Comparison of ENCODE assay signal across 8 cellular contexts in genomic region chr10:87082219-87082618, GRCh38. TPM values are rescaled to one million over a fixed set of nuclear protein-coding genes. Genes with fewer than 3 reads are reported as not detected.
DNase-seq lines count a peak whose midpoint lies in the region; ATAC-seq and TF ChIP-seq lines count a peak whose summit lies in the region.
"Not testable (repeated sequence)": the region's sequence is repeated elsewhere in the genome, so short reads cannot be mapped to it uniquely, and the experiment has no call there.

No MANE protein-coding gene starts in this region.

- H3K9me3 ChIP-seq in CD4-positive, alpha-beta T cell (ENCODE audit: control insufficient read depth, low read length); body of pancreas; esophagus muscularis mucosa; thoracic aorta: not testable (repeated sequence)

- not testable (repeated sequence) for ATAC-seq in CD4-positive, alpha-beta T cell (ENCODE audit: poor library complexity); activated B cell treated with CpG ODN at 0.5 μM for 24 hours (ENCODE audit: low read depth); thoracic aorta (ENCODE audit: insufficient number of reproducible peaks, low FRiP score, low read depth)
- peak; percentile 41 for ATAC-seq in body of pancreas

- POLR2A ChIA-PET in CD4-positive, alpha-beta T cell (lab: Charles Lee), result interaction anchor here (2.3 kb wide), 1 partner anchor 10 kb away, joined by 8 read pairs; no protein-coding TSS in a partner anchor
- POLR2A ChIA-PET in activated B cell treated with CpG ODN at 0.5 μM for 24 hours (lab: Charles Lee), result not testable (repeated sequence)

- not testable (repeated sequence) for TF ChIP-seq CTCF in CD4-positive, alpha-beta T cell (IDR thresholded peaks at IDR 0.05); activated B cell treated with CpG ODN at 0.5 μM for 24 hours (IDR thresholded peaks at IDR 0.05); body of pancreas (IDR thresholded peaks at IDR 0.05); esophagus muscularis mucosa (IDR thresholded peaks at IDR 0.05); nephron progenitor cell (IDR thresholded peaks at IDR 0.05); thoracic aorta (IDR thresholded peaks at IDR 0.05)

- WGBS in body of pancreas, 2 donors, result 16 to 32% methylated on average over 1 of the region's 1 CpG
- WGBS in esophagus muscularis mucosa, result 59% methylated on average over 1 of the region's 1 CpG

- H3K4me1 Mint-ChIP-seq in CD4-positive, alpha-beta T cell (ENCODE audit: low read depth), result peaks cover 51% of the 10 kb centered on the region
- H3K4me1 Mint-ChIP-seq in IgD-negative memory B cell, result peaks cover 31 to 34% (median 34%) of the 10 kb centered on the region in 3 donors
- H3K4me1 Mint-ChIP-seq in activated B cell treated with CpG ODN at 0.5 μM for 24 hours, result peaks cover 42% of the 10 kb centered on the region
- peaks cover 12% of the 10 kb centered on the region for H3K4me1 Mint-ChIP-seq in nephron progenitor cell

- not testable (repeated sequence) for H3K36me3 ChIP-seq in body of pancreas (replicated peaks in 1 of 2; ENCODE audit: insufficient read depth in 1 of 2, low read depth in 2 of 2); esophagus muscularis mucosa; thoracic aorta

- not testable (repeated sequence) for H3K27me3 ChIP-seq in CD4-positive, alpha-beta T cell (ENCODE audit: control insufficient read depth, insufficient read depth, low read length); body of pancreas; esophagus muscularis mucosa; thoracic aorta (replicated peaks; ENCODE audit: insufficient read depth)

- not testable (repeated sequence) for DNase-seq in CD4-positive, alpha-beta T cell; activated B cell treated with CpG ODN at 0.5 μM for 24 hours; body of pancreas; esophagus muscularis mucosa (ENCODE audit: extremely low spot score); nephron progenitor cell; thoracic aorta (ENCODE audit: low spot score)
- DNase-seq in iris pigment epithelial cell (ENCODE audit: low read depth), result peak; percentile 76

- H3K4me1 ChIP-seq in body of pancreas, result peaks cover 37% of the 10 kb centered on the region
- peaks cover 10 to 41% (median 35%) of the 10 kb centered on the region in 4 donors for H3K4me1 ChIP-seq in esophagus muscularis mucosa
- peaks cover 26 to 36% of the 10 kb centered on the region in 2 donors for H3K4me1 ChIP-seq in thoracic aorta (ENCODE audit: control insufficient read depth in 1 of 2, low read depth in 2 of 2)

- not testable (repeated sequence) for H3K9me3 Mint-ChIP-seq in CD4-positive, alpha-beta T cell; IgD-negative memory B cell; activated B cell treated with CpG ODN at 0.5 μM for 24 hours
- peaks cover 45% of the 10 kb centered on the region for H3K9me3 Mint-ChIP-seq in nephron progenitor cell

- H3K4me3 ChIP-seq in body of pancreas, esophagus muscularis mucosa, thoracic aorta: not testable (repeated sequence)

- H3K4me3 Mint-ChIP-seq in CD4-positive, alpha-beta T cell; activated B cell treated with CpG ODN at 0.5 μM for 24 hours; nephron progenitor cell: not testable (repeated sequence)
- H3K4me3 Mint-ChIP-seq in IgD-negative memory B cell, result peak overlapping the region in 2 of 4 donors; percentile 23 to 30

- H3K27ac Mint-ChIP-seq in CD4-positive, alpha-beta T cell, result peak overlapping the region; percentile 87
- H3K27ac Mint-ChIP-seq in IgD-negative memory B cell, result peak overlapping the region in 2 of 3 donors; percentile 31 to 32
- H3K27ac Mint-ChIP-seq in activated B cell treated with CpG ODN at 0.5 μM for 24 hours, result peak overlapping the region; percentile 47
- peak overlapping the region; percentile 46 for H3K27ac Mint-ChIP-seq in nephron progenitor cell

- TF ChIP-seq POLR2A in body of pancreas (IDR thresholded peaks at IDR 0.05); esophagus muscularis mucosa (IDR thresholded peaks at IDR 0.05; ENCODE audit: low read depth): not testable (repeated sequence)

- intact Hi-C loops in CD4-positive, alpha-beta T cell (cut with DNase I, micrococcal nuclease); activated B cell treated with CpG ODN at 0.5 μM for 24 hours (cut with micrococcal nuclease); body of pancreas (cut with DNase I); esophagus muscularis mucosa (cut with DNase I): not testable (repeated sequence)

- not testable (repeated sequence) for TF ChIP-seq EP300 in esophagus muscularis mucosa (IDR thresholded peaks at IDR 0.05)

- CTCF ChIA-PET in CD4-positive, alpha-beta T cell (lab: Charles Lee); activated B cell treated with CpG ODN at 0.5 μM for 24 hours (lab: Charles Lee): not testable (repeated sequence)

- H3K27ac ChIP-seq in CD4-positive, alpha-beta T cell (ENCODE audit: low read depth, low read length), result not testable (repeated sequence)
- H3K27ac ChIP-seq in body of pancreas, result peak overlapping the region in 3 of 4 donors; percentile 5 to 41 (median 11)
- peak overlapping the region; percentile 30 to 65 (median 54) for H3K27ac ChIP-seq in esophagus muscularis mucosa (replicated peaks in 1 of 4)
- H3K27ac ChIP-seq in thoracic aorta, result peak overlapping the region; percentile 69

- H3K36me3 Mint-ChIP-seq in CD4-positive, alpha-beta T cell (ENCODE audit: low read depth), result peaks cover 32% of the 10 kb centered on the region
- not testable (repeated sequence) for H3K36me3 Mint-ChIP-seq in IgD-negative memory B cell
- H3K36me3 Mint-ChIP-seq in activated B cell treated with CpG ODN at 0.5 μM for 24 hours (ENCODE audit: low read depth) (peaks cover 22% of the 10 kb centered on the region), nephron progenitor cell (ENCODE audit: low read depth) (peaks cover 70% of the 10 kb centered on the region)

- not testable (repeated sequence) for H3K27me3 Mint-ChIP-seq in CD4-positive, alpha-beta T cell; IgD-negative memory B cell; activated B cell treated with CpG ODN at 0.5 μM for 24 hours; nephron progenitor cell (ENCODE audit: low read depth, poor library complexity)

RNA-seq across cellular contexts. Expression of gene GLUD1, which starts 12.4 kb away (rescaled TPM):
- total RNA-seq in CD4-positive, alpha-beta T cell, result 10 to 100 TPM; 81.0 to 82.4 TPM
- polyA plus RNA-seq in IgD-negative memory B cell, result 83.7 TPM
- total RNA-seq in activated B cell treated with CpG ODN at 0.5 μM for 24 hours (96.5 and 98.4 TPM in 2 replicates), body of pancreas (10 to 100 TPM; 72.1 to 74.5 TPM), esophagus muscularis mucosa (100 to 1,000 TPM; 152 to 187 (median 161) TPM), thoracic aorta (100 to 1,000 TPM; 141 to 189 TPM)

RNA-seq across cellular contexts. Expression of gene SHLD2, which starts 12.8 kb away (rescaled TPM):
- total RNA-seq in CD4-positive, alpha-beta T cell, result 10 to 100 TPM; 20.6 to 23.0 TPM
- polyA plus RNA-seq in IgD-negative memory B cell, result 15.9 TPM
- 29.3 and 29.6 TPM in 2 replicates for total RNA-seq in activated B cell treated with CpG ODN at 0.5 μM for 24 hours
- total RNA-seq in body of pancreas, result 10 to 100 TPM; 15.2 to 16.3 TPM
- total RNA-seq in esophagus muscularis mucosa, result 10 to 100 TPM; 17.0 to 25.7 (median 22.8) TPM
- 10 to 100 TPM; 18.1 to 28.9 TPM for total RNA-seq in thoracic aorta

Comparison
In these comparisons a context has a peak if more than half of its experiments do, and no peak if none do; other contexts are left out.
1. H3K27ac Mint-ChIP-seq: peak in every context shown above with its lines; median percentile 87 in CD4-positive, alpha-beta T cell; 47 in activated B cell treated with CpG ODN at 0.5 μM for 24 hours; 46 in nephron progenitor cell; 32 in IgD-negative memory B cell.